Comparison of ENCODE assay signal across 8 cellular contexts in genomic region chr3:128051837-128052766, GRCh38. TPM values are rescaled to one million over a fixed set of nuclear protein-coding genes. Genes with fewer than 3 reads are reported as not detected.
DNase-seq lines count a peak whose midpoint lies in the region; ATAC-seq and TF ChIP-seq lines count a peak whose summit lies in the region.

Gene SEC61A1 (plus strand): TSS chr3:128052437. CDS start chr3:128052553, 116 bp downstream.

- H3K36me3 ChIP-seq in kidney epithelial cell (ENCODE audit: control insufficient read depth, insufficient read depth, low read length): peaks cover 2% of the 10 kb centered on the region

- peak within 1 kb of the TSS; percentile 97 for H3K4me3 ChIP-seq in kidney epithelial cell (ENCODE audit: low read depth, low read length)

- TF ChIP-seq CTCF in kidney epithelial cell (IDR thresholded peaks at IDR 0.05; ENCODE audit: insufficient read depth, low read length, poor library complexity, severe bottlenecking): no peak

- ATAC-seq in HG03439 (IDR thresholded peaks at IDR 0.05; ENCODE audit: unreplicated experiment): peak; percentile 89

- no peaks in the 10 kb centered on the region for H3K27me3 ChIP-seq in kidney epithelial cell (ENCODE audit: control insufficient read depth, insufficient read depth, low read length)

- DNase-seq in AML-193 (lab: John Stamatoyannopoulos, UW): peak; percentile 91 to 95
- DNase-seq in NCI-H510A (lab: John Stamatoyannopoulos, UW): peak; percentile 77
- peak; percentile 94 for DNase-seq in activated CD4-positive, alpha-beta T cell treated with anti-CD3 and anti-CD28 coated beads for 1 hour
- peak; percentile 95 for DNase-seq in cerebellum (ENCODE audit: low spot score)
- DNase-seq in kidney epithelial cell (ENCODE audit: low read depth): peak; percentile 74
- DNase-seq in stimulated activated CD4-positive, alpha-beta T cell treated with anti-CD3 and anti-CD28 coated beads, Interleukin-15, amount 100 ng/mL, for 24 hours: peak; percentile 97

- TF ChIP-seq POLR2A in GM19193 (IDR thresholded peaks at IDR 0.05; ENCODE audit: extremely low read depth, insufficient read depth, insufficient read length): peak; percentile 94

RNA-seq across cellular contexts. Expression of gene SEC61A1, which starts in this region (rescaled TPM):
- total RNA-seq in cerebellum: 70.1 TPM
- total RNA-seq in kidney epithelial cell: 350 and 383 TPM in 2 replicates

Comparison
In these comparisons a context has a peak if more than half of its experiments do, and no peak if none do; other contexts are left out.
1. Peak in every context shown above with its lines: DNase-seq, ATAC-seq and H3K4me3 ChIP-seq.